ENCODE assay signal across 8 cellular contexts in the genomic region with DNA sequence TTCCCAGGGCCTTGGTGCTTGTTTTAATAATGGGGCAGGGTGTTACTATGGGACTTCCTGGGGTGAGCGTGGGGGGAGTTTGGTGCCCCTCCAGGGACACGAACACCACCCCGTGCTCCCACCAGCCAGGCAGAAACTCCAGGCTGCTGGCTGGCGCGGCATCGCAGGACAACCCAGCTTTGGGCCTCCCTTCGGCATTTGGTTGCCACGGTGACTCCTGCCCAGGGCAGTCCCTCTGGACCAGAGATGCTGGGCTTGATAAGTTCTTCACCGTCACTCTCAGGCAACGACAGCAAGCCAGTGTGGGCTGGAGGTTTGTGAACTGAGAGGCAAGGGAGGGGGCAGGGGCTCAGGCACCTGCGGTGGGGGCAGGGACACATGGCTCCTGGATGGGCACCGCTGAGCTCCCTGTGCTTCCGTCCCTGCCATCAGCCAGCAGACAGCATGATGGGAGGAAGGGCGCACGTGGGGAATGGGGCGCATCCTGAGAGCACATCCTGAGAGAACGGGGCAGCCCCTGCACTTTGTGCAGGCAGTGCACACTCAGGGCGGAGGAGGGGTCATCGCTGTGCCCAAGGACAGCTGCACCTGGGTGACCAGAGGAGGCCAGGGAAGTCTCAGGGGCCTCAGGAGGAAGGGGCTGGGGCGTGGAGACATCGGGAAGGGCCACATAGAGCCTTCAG.
DNase-seq lines count a peak whose midpoint lies in the region; FAIRE-seq and TF ChIP-seq lines count a peak whose summit lies in the region.

No MANE protein-coding gene starts in this region.

- peak overlapping the region; percentile 78 for H3K4ac ChIP-seq in neuronal stem cell (ENCODE audit: low read length)

- H3K23ac ChIP-seq in neuronal stem cell (ENCODE audit: low read depth, low read length, poor library complexity), result peak overlapping the region; percentile 88

- peaks cover 14% of the 10 kb centered on the region for H3K4me1 ChIP-seq in KMS-11 (ENCODE audit: low read depth, poor library complexity, severe bottlenecking)
- H3K4me1 ChIP-seq in neuronal stem cell (ENCODE audit: control insufficient read depth in 2 of 2, insufficient read depth in 1 of 2, low read depth in 1 of 2, low read length in 2 of 2), result peaks cover 14 to 17% of the 10 kb centered on the region in 2 donors

- peak overlapping the region; percentile 43 for H3K27ac Mint-ChIP-seq in dendritic cell treated with granulocyte-macrophage colony-stimulating factor and Interleukin-4, amounts not matched to agents 40 ng/mL and 50 ng/mL, for 4 days
- no peak overlapping the region for H3K27ac Mint-ChIP-seq in activated CD4-positive, alpha-beta T cell treated with anti-CD3 and anti-CD28 coated beads, Interleukin-2, amount 10 ng/mL, durations not matched to agents 7 days and 5 days

- peaks cover 41% of the 10 kb centered on the region for H3K36me3 Mint-ChIP-seq in dendritic cell treated with granulocyte-macrophage colony-stimulating factor and Interleukin-4, amounts not matched to agents 40 ng/mL and 50 ng/mL, for 4 days (ENCODE audit: low read depth)
- H3K36me3 Mint-ChIP-seq in activated CD4-positive, alpha-beta T cell treated with anti-CD3 and anti-CD28 coated beads, Interleukin-2, amount 10 ng/mL, durations not matched to agents 7 days and 5 days (ENCODE audit: low read depth), result no peaks in the 10 kb centered on the region

- peaks cover 57% of the 10 kb centered on the region for H3K4me1 Mint-ChIP-seq in dendritic cell treated with granulocyte-macrophage colony-stimulating factor and Interleukin-4, amounts not matched to agents 40 ng/mL and 50 ng/mL, for 4 days (ENCODE audit: low read depth)
- peaks cover 13% of the 10 kb centered on the region for H3K4me1 Mint-ChIP-seq in activated CD4-positive, alpha-beta T cell treated with anti-CD3 and anti-CD28 coated beads, Interleukin-2, amount 10 ng/mL, durations not matched to agents 7 days and 5 days

- H3K9me3 Mint-ChIP-seq in dendritic cell treated with granulocyte-macrophage colony-stimulating factor and Interleukin-4, amounts not matched to agents 40 ng/mL and 50 ng/mL, for 4 days, result no peaks in the 10 kb centered on the region
- H3K9me3 Mint-ChIP-seq in activated CD4-positive, alpha-beta T cell treated with anti-CD3 and anti-CD28 coated beads, Interleukin-2, amount 10 ng/mL, durations not matched to agents 7 days and 5 days, result peaks cover 4% of the 10 kb centered on the region

- intact Hi-C loops in dendritic cell treated with granulocyte-macrophage colony-stimulating factor and Interleukin-4, amounts not matched to agents 40 ng/mL and 50 ng/mL, for 4 days (cut with micrococcal nuclease), result loop anchor here (1.0 to 5.0 kb wide), 3 partner anchors 35 to 272 kb away; no protein-coding TSS in a partner anchor

- H3K4me3 ChIP-seq in KMS-11 (IDR thresholded peaks at IDR 0.05; ENCODE audit: insufficient read depth, low read depth, low read length) (no peak overlapping the region), neuronal stem cell (ENCODE audit: low read length in 2 of 2) (no peak overlapping the region)

- peak overlapping the region; percentile 44 for H3K4me3 Mint-ChIP-seq in dendritic cell treated with granulocyte-macrophage colony-stimulating factor and Interleukin-4, amounts not matched to agents 40 ng/mL and 50 ng/mL, for 4 days
- H3K4me3 Mint-ChIP-seq in activated CD4-positive, alpha-beta T cell treated with anti-CD3 and anti-CD28 coated beads, Interleukin-2, amount 10 ng/mL, durations not matched to agents 7 days and 5 days, result no peak overlapping the region

- peaks cover 0 to 7% of the 10 kb centered on the region in 2 donors for H3K9me3 ChIP-seq in neuronal stem cell (replicated peaks in 1 of 2; ENCODE audit: control insufficient read depth in 2 of 2, insufficient read depth in 1 of 2, low read depth in 1 of 2, low read length in 2 of 2)

- CTCF ChIA-PET in activated CD4-positive, alpha-beta T cell treated with anti-CD3 and anti-CD28 coated beads, Interleukin-2, amount 10 ng/mL, durations not matched to agents 7 days and 5 days (lab: Charles Lee), result interaction anchor here (0.6 to 2.8 kb wide), 13 partner anchors 11 to 271 kb away, joined by 3 to 16 read pairs (median 4); no protein-coding TSS in a partner anchor

- H3K27me3 Mint-ChIP-seq in dendritic cell treated with granulocyte-macrophage colony-stimulating factor and Interleukin-4, amounts not matched to agents 40 ng/mL and 50 ng/mL, for 4 days, result peaks cover 6% of the 10 kb centered on the region
- peaks cover 5% of the 10 kb centered on the region for H3K27me3 Mint-ChIP-seq in activated CD4-positive, alpha-beta T cell treated with anti-CD3 and anti-CD28 coated beads, Interleukin-2, amount 10 ng/mL, durations not matched to agents 7 days and 5 days

- no peaks in the 10 kb centered on the region for H3K79me1 ChIP-seq in neuronal stem cell (ENCODE audit: low read depth, low read length)

- no peaks in the 10 kb centered on the region for H3K79me2 ChIP-seq in KMS-11 (ENCODE audit: insufficient read depth, low read depth)

- WGBS in neuronal stem cell (ENCODE audit: extremely low coverage in 2 of 2, insufficient read length in 2 of 2, insufficient replicate concordance in 1 of 2), 2 donors, result no CpG with 5 or more reads among the region's 21 CpGs

- H4K20me1 ChIP-seq in KMS-11 (ENCODE audit: insufficient read depth), result no peaks in the 10 kb centered on the region

- DNase-seq in NCI-H345 (lab: John Stamatoyannopoulos, UW) (peak; percentile 19), NCI-H345 treated with DMSO at 0.1 percent for 48 hours (lab: John Stamatoyannopoulos, UW; ENCODE audit: unreplicated experiment) (no peak), neuronal stem cell (ENCODE audit: low spot score) (no peak), H54 (ENCODE audit: insufficient read length, low spot score) (no peak), ureter (ENCODE audit: low spot score) (no peak)
- DNase-seq in activated CD4-positive, alpha-beta T cell treated with anti-CD3 and anti-CD28 coated beads, Interleukin-2, amount 10 ng/mL, durations not matched to agents 7 days and 5 days, result no peak

- TF ChIP-seq POLR2A in H54 (IDR thresholded peaks at IDR 0.05; ENCODE audit: low read depth, low read length), result no peak

- no peak for FAIRE-seq in H54 (lab: Jason Lieb, UNC)

- H3K9ac ChIP-seq in KMS-11 (no peak overlapping the region), neuronal stem cell (ENCODE audit: low read depth, low read length, poor library complexity) (peak overlapping the region; percentile 30)

- peak overlapping the region; percentile 23 for H4K8ac ChIP-seq in neuronal stem cell (ENCODE audit: low read depth, low read length)

- H2AFZ ChIP-seq in KMS-11 (ENCODE audit: low read depth) (no peak overlapping the region), neuronal stem cell (ENCODE audit: low read length) (no peak overlapping the region)

- H2BK5ac ChIP-seq in neuronal stem cell (ENCODE audit: low read length), result no peak overlapping the region

- H2BK12ac ChIP-seq in neuronal stem cell (ENCODE audit: low read length), result no peak overlapping the region

- TF ChIP-seq CTCF in KMS-11 (conservative IDR thresholded peaks at IDR 0.05; ENCODE audit: low read depth, low read length), result no peak

- POLR2A ChIA-PET in activated CD4-positive, alpha-beta T cell treated with anti-CD3 and anti-CD28 coated beads, Interleukin-2, amount 10 ng/mL, durations not matched to agents 7 days and 5 days (lab: Charles Lee), result no interaction called here

- H2AK5ac ChIP-seq in neuronal stem cell (ENCODE audit: low read depth, low read length), result peak overlapping the region; percentile 94

- H3K27me3 ChIP-seq in KMS-11 (ENCODE audit: insufficient read depth, low read depth), result peaks cover 3% of the 10 kb centered on the region; the same call in 1 of the 2 replicates
- H3K27me3 ChIP-seq in neuronal stem cell (ENCODE audit: control insufficient read depth in 3 of 3, insufficient read depth in 3 of 3, low read depth in 1 of 3, low read length in 3 of 3), result no peaks in the 10 kb centered on the region

- H4K91ac ChIP-seq in neuronal stem cell (ENCODE audit: low read depth, low read length, poor library complexity), result no peak overlapping the region

- 0 out of 2 replicates have a peak overlapping the region, but pooled peaks have one; percentile 7 for H3K4me2 ChIP-seq in KMS-11
- H3K4me2 ChIP-seq in neuronal stem cell (ENCODE audit: insufficient read depth, low read length, poor library complexity, severe bottlenecking), result no peak overlapping the region

- H3K14ac ChIP-seq in neuronal stem cell (ENCODE audit: low read length), result peak overlapping the region; percentile 76

- no peak overlapping the region for H3K27ac ChIP-seq in KMS-11
- H3K27ac ChIP-seq in neuronal stem cell (replicated peaks; ENCODE audit: low read length), result no peak overlapping the region

- H3K18ac ChIP-seq in neuronal stem cell (ENCODE audit: low read length), result peak overlapping the region; percentile 94

- H3K36me3 ChIP-seq in KMS-11 (ENCODE audit: insufficient read depth) (no peaks in the 10 kb centered on the region), neuronal stem cell (replicated peaks in 1 of 2; ENCODE audit: control insufficient read depth in 2 of 2, insufficient read depth in 2 of 2, low read length in 2 of 2) (peaks cover 0 to 1% of the 10 kb centered on the region in 2 donors)

- no peak overlapping the region for H2BK15ac ChIP-seq in neuronal stem cell (ENCODE audit: low read length)

- no peak overlapping the region for H2BK120ac ChIP-seq in neuronal stem cell (ENCODE audit: low read depth, low read length)
